Comparison of ENCODE assay signal across 8 cellular contexts in genomic region chr16:11310634-11310977, GRCh38. TPM values are rescaled to one million over a fixed set of nuclear protein-coding genes. Genes with fewer than 3 reads are reported as not detected.
DNase-seq lines count a peak whose midpoint lies in the region; ATAC-seq and TF ChIP-seq lines count a peak whose summit lies in the region.
"Had no signal": no experiment of that assay in that cellular context is flagged by ENCODE, and none has a peak within 500 bp of the region (broad histone marks: within the 10 kb centered on the region; RNA-seq: fewer than 3 reads in every experiment).

No MANE protein-coding gene starts in this region.

- no peak overlapping the region for H3K27ac ChIP-seq in CD8-positive, alpha-beta memory T cell (ENCODE audit: low read depth, low read length)
- H3K27ac ChIP-seq in KOPT-K1 (ENCODE audit: low read depth, low read length, poor library complexity, severe bottlenecking): peak overlapping the region; percentile 59

- no peaks in the 10 kb centered on the region for H3K27me3 Mint-ChIP-seq in CD8-positive, alpha-beta memory T cell
- peaks cover 14% of the 10 kb centered on the region for H3K27me3 Mint-ChIP-seq in endothelial cell (ENCODE audit: unreplicated experiment)

- peaks cover 27% of the 10 kb centered on the region for H3K4me1 ChIP-seq in CD8-positive, alpha-beta memory T cell (ENCODE audit: insufficient read depth, low read length)

- ATAC-seq in HG03175 (IDR thresholded peaks at IDR 0.05; ENCODE audit: unreplicated experiment): no peak

- H3K9me3 Mint-ChIP-seq in CD8-positive, alpha-beta memory T cell: no peaks in the 10 kb centered on the region
- no peaks in the 10 kb centered on the region for H3K9me3 Mint-ChIP-seq in endothelial cell (ENCODE audit: unreplicated experiment)

- peaks cover 0 to 1% (median 0%) of the 10 kb centered on the region in 3 donors for H3K36me3 Mint-ChIP-seq in CD8-positive, alpha-beta memory T cell
- H3K36me3 Mint-ChIP-seq in endothelial cell (ENCODE audit: low read depth, unreplicated experiment): no peaks in the 10 kb centered on the region

- H3K27ac Mint-ChIP-seq in CD8-positive, alpha-beta memory T cell: peak overlapping the region in 7 of 8 donors; percentile 21 to 95 (median 90)
- peak overlapping the region; percentile 95 for H3K27ac Mint-ChIP-seq in endothelial cell (ENCODE audit: unreplicated experiment)

- no peak overlapping the region for H3K4me3 ChIP-seq in CD8-positive, alpha-beta memory T cell (ENCODE audit: low read length)
- no peak overlapping the region for H3K4me3 ChIP-seq in H7 (ENCODE audit: insufficient read depth, low read depth, low read length)

- no peak for DNase-seq in CD8-positive, alpha-beta memory T cell
- DNase-seq in endothelial cell (ENCODE audit: low spot score) (no peak), H7 (no peak)
- DNase-seq in activated CD4-positive, CD25-positive, alpha-beta regulatory T cell (lab: John Stamatoyannopoulos, UW): no peak
- DNase-seq: NK-92 treated with Interleukin-12 subunit alpha and Interleukin-12 subunit beta, amount 100 ng/mL, for 24 hours had no signal

- peaks cover 28 to 50% (median 44%) of the 10 kb centered on the region in 3 donors for H3K4me1 Mint-ChIP-seq in CD8-positive, alpha-beta memory T cell
- peaks cover 12% of the 10 kb centered on the region for H3K4me1 Mint-ChIP-seq in endothelial cell (ENCODE audit: unreplicated experiment)

- no peaks in the 10 kb centered on the region for H3K36me3 ChIP-seq in CD8-positive, alpha-beta memory T cell (ENCODE audit: insufficient read depth, low read length)
- H3K36me3 ChIP-seq in KOPT-K1 (ENCODE audit: insufficient read depth, low read length) (no peaks in the 10 kb centered on the region), H7 (replicated peaks; ENCODE audit: control insufficient read depth, insufficient read depth, low read length) (no peaks in the 10 kb centered on the region)

- H3K4me3 Mint-ChIP-seq in CD8-positive, alpha-beta memory T cell: peak overlapping the region in 2 of 7 donors; percentile 77 to 90
- H3K4me3 Mint-ChIP-seq in endothelial cell (ENCODE audit: unreplicated experiment): no peak overlapping the region

- H3K9me3 ChIP-seq in CD8-positive, alpha-beta memory T cell (ENCODE audit: low read length): no peaks in the 10 kb centered on the region
- no peaks in the 10 kb centered on the region for H3K9me3 ChIP-seq in KOPT-K1 (ENCODE audit: insufficient read depth, low read length, poor library complexity, severe bottlenecking)

- no peak for TF ChIP-seq CTCF in endothelial cell (IDR thresholded peaks at IDR 0.05; ENCODE audit: unreplicated experiment)

- CTCF ChIA-PET in CD8-positive, alpha-beta memory T cell (lab: Charles Lee): interaction anchor here (0.9 to 3.2 kb wide), 3 partner anchors 12 to 55 kb away, joined by 3 to 8 read pairs (median 5); partner anchors contain the start of gene SOCS1

- POLR2A ChIA-PET in CD8-positive, alpha-beta memory T cell (lab: Charles Lee): interaction anchor here (0.8 kb wide), 1 partner anchor 55 kb away, joined by 3 read pairs; the partner anchor contains the start of gene SOCS1

- H3K27me3 ChIP-seq in CD8-positive, alpha-beta memory T cell (ENCODE audit: insufficient read depth, low read length, poor library complexity, severe bottlenecking): no peaks in the 10 kb centered on the region
- no peaks in the 10 kb centered on the region for H3K27me3 ChIP-seq in H7 (ENCODE audit: control insufficient read depth, insufficient read depth, low read length)

RNA-seq across cellular contexts. Expression of gene PRM1, which starts 29.5 kb away (rescaled TPM):
- not detected for total RNA-seq in CD8-positive, alpha-beta memory T cell
- polyA plus RNA-seq in CD8-positive, alpha-beta memory T cell: not detected
- not detected for total RNA-seq in endothelial cell (ENCODE audit: unreplicated experiment)
- total RNA-seq in H7 (2014; rRNA removed; shearing (Covaris generic)): not detected in 2 replicates
- total RNA-seq: H4 had no signal

RNA-seq across cellular contexts. Expression of gene PRM2, which starts 34.3 kb away (rescaled TPM):
- not detected for total RNA-seq in CD8-positive, alpha-beta memory T cell
- not detected for polyA plus RNA-seq in CD8-positive, alpha-beta memory T cell
- total RNA-seq in endothelial cell (ENCODE audit: unreplicated experiment): not detected
- total RNA-seq in H7 (2014; rRNA removed; shearing (Covaris generic)): not detected in 2 replicates
- total RNA-seq: H4 had no signal

RNA-seq across cellular contexts. Expression of gene RMI2, which starts 34.7 kb away (rescaled TPM):
- total RNA-seq in CD8-positive, alpha-beta memory T cell: 10 to 100 TPM; 37.0 to 38.3 TPM
- 1.1 TPM for polyA plus RNA-seq in CD8-positive, alpha-beta memory T cell
- total RNA-seq in endothelial cell (ENCODE audit: unreplicated experiment): 10.5 TPM
- 58.8 and 59.2 TPM in 2 replicates for total RNA-seq in H7 (2014; rRNA removed; shearing (Covaris generic))

RNA-seq across cellular contexts. Expression of gene PRM3, which starts 37.2 kb away (rescaled TPM):
- total RNA-seq in CD8-positive, alpha-beta memory T cell: not detected
- polyA plus RNA-seq in CD8-positive, alpha-beta memory T cell: not detected
- not detected for total RNA-seq in endothelial cell (ENCODE audit: unreplicated experiment)
- total RNA-seq in H7 (2014; rRNA removed; shearing (Covaris generic)): not detected in 2 replicates
- total RNA-seq: H4 had no signal

RNA-seq across cellular contexts. Expression of gene TNP2, which starts 41.5 kb away (rescaled TPM):
- total RNA-seq in CD8-positive, alpha-beta memory T cell: not detected
- not detected for polyA plus RNA-seq in CD8-positive, alpha-beta memory T cell
- total RNA-seq in endothelial cell (ENCODE audit: unreplicated experiment): not detected
- total RNA-seq in H7 (2014; rRNA removed; shearing (Covaris generic)): not detected in 2 replicates
- total RNA-seq: H4 had no signal
